ENCODE assay signal across 22 cellular contexts in genomic region chr6:113076817-113077216, GRCh38.
"Had no signal": no experiment of that assay in that cellular context is flagged by ENCODE, and none has a peak within 500 bp of the region (broad histone marks: within the 10 kb centered on the region; RNA-seq: fewer than 3 reads in every experiment).

No MANE protein-coding gene starts in this region.

- H3K4me3 Mint-ChIP-seq: central memory CD8-positive, alpha-beta T cell; memory B cell; mesothelial cell of epicardium; nephron had no signal

- ATAC-seq: esophagus mucosa, left cardiac atrium, lower lobe of right lung had no signal

- H3K9me3 Mint-ChIP-seq: memory B cell, nephron had no signal

- H3K9me3 ChIP-seq: lower lobe of right lung, sigmoid colon, stomach, thoracic aorta, transverse colon had no signal

- H3K27me3 ChIP-seq: dorsolateral prefrontal cortex, sigmoid colon, stomach, transverse colon had no signal

- H3K36me3 ChIP-seq: left ventricle myocardium inferior, lower lobe of right lung, sigmoid colon, stomach, thoracic aorta, transverse colon had no signal

- H3K4me1 ChIP-seq: left ventricle myocardium inferior, lower lobe of right lung, sigmoid colon, stomach, transverse colon had no signal

- H3K27me3 Mint-ChIP-seq: central memory CD8-positive, alpha-beta T cell had no signal

- H3K4me3 ChIP-seq: dorsolateral prefrontal cortex, left ventricle myocardium inferior, lower lobe of right lung, sigmoid colon, stomach, thoracic aorta, transverse colon had no signal

- H3K36me3 Mint-ChIP-seq: memory B cell, mesothelial cell of epicardium had no signal

- H3K4me1 Mint-ChIP-seq: central memory CD8-positive, alpha-beta T cell had no signal

- H3K27ac ChIP-seq: dorsolateral prefrontal cortex, left ventricle myocardium inferior, lower lobe of right lung, sigmoid colon, stomach, thoracic aorta, transverse colon had no signal

- H3K27ac Mint-ChIP-seq: memory B cell, mesothelial cell of epicardium had no signal

- DNase-seq: cortex of kidney; dorsolateral prefrontal cortex; effector CD8-positive, alpha-beta T cell; foreskin fibroblast; kidney; left cardiac atrium; left ventricle myocardium inferior; lower lobe of right lung; nucleus accumbens; sigmoid colon; small intestine; stimulated activated CD4-positive, alpha-beta T cell treated with anti-CD3 and anti-CD28 coated beads, Interleukin-12 subunit alpha, Interleukin-12 subunit beta, amount 100 ng/mL, for 4 hours; stimulated activated naive CD4-positive, alpha-beta T cell; stomach; substantia nigra; transverse colon had no signal

- FAIRE-seq: kidney, small intestine had no signal
